ENCODE assay signal across 21 cellular contexts in genomic region chr5:909086-909485, GRCh38.
"Had no signal": no experiment of that assay in that cellular context is flagged by ENCODE, and none has a peak within 500 bp of the region (broad histone marks: within the 10 kb centered on the region; RNA-seq: fewer than 3 reads in every experiment).

No MANE protein-coding gene starts in this region.

- H3K4me3 ChIP-seq: colonic mucosa, gastroesophageal sphincter, lower lobe of right lung had no signal

- H3K27ac ChIP-seq: colonic mucosa, gastroesophageal sphincter, lower lobe of right lung had no signal

- H3K4me1 ChIP-seq: colonic mucosa, gastroesophageal sphincter, lower lobe of right lung had no signal

- H3K9me3 ChIP-seq: colonic mucosa, gastroesophageal sphincter, lower lobe of right lung had no signal

- ATAC-seq: activated CD8-positive, alpha-beta T cell treated with anti-CD3 and anti-CD28 coated beads, Interleukin-2, amount 10 ng/mL, durations not matched to agents 7 days and 5 days; activated naive CD8-positive, alpha-beta T cell treated with anti-CD3 and anti-CD28 coated beads, Interleukin-2, amount 50 U/mL, for 24 hours; activated T-cell treated with anti-CD3 and anti-CD28 coated beads, Interleukin-2, amount 50 U/mL, for 4 hours; gastroesophageal sphincter; left cardiac atrium; lower lobe of right lung; T-cell had no signal

- DNase-seq: activated CD4-positive, alpha-beta T cell treated with anti-CD3 and anti-CD28 coated beads, Interleukin-2, amount 10 ng/mL, durations not matched to agents 24 days and 14 days; activated CD8-positive, alpha-beta T cell treated with anti-CD3 and anti-CD28 coated beads, Interleukin-2, amount 10 ng/mL, durations not matched to agents 7 days and 5 days; activated naive CD4-positive, alpha-beta T cell treated with anti-CD3 and anti-CD28 coated beads for 36 hours; activated naive CD8-positive, alpha-beta T cell treated with anti-CD3 and anti-CD28 coated beads, Interleukin-2, amount 50 U/mL, for 24 hours; activated T-cell treated with anti-CD3 and anti-CD28 coated beads, Interleukin-2, amount 50 U/mL, for 4 hours; anterior cingulate cortex; colonic mucosa; endodermal cell; erythroblast; left cardiac atrium; lower lobe of right lung; nephron progenitor cell; occipital lobe; stimulated activated CD4-positive, alpha-beta T cell treated with anti-CD3 and anti-CD28 coated beads, Interleukin-12 subunit alpha, Interleukin-12 subunit beta, amount 100 ng/mL, for 4 hours; stimulated activated CD4-positive, alpha-beta T cell treated with anti-CD3 and anti-CD28 coated beads, Interleukin-1b, Interleukin-23, amount 100 ng/mL, for 48 hours; stimulated activated CD8-positive, alpha-beta memory T cell treated with anti-CD3 and anti-CD28 coated beads, Interleukin-4, amount 100 ng/mL, for 48 hours; stimulated activated naive CD4-positive, alpha-beta T cell treated with Interleukin-2 at 50 U/mL for 16 hours; T-cell; T-helper 9 cell; trophoblast cell had no signal

- H3K27me3 ChIP-seq: colonic mucosa, gastroesophageal sphincter had no signal

- H3K36me3 ChIP-seq: colonic mucosa, gastroesophageal sphincter, lower lobe of right lung had no signal
